Comparison of ENCODE assay signal across 21 cellular contexts in genomic region chr2:2187196-2187595, GRCh38.
A peak's percentile ranks its signal among the peaks of the same experiment; 100 is the strongest.
DNase-seq lines count a peak whose midpoint lies in the region; ATAC-seq and TF ChIP-seq lines count a peak whose summit lies in the region.
"Had no signal": no experiment of that assay in that cellular context is flagged by ENCODE, and none has a peak within 500 bp of the region (broad histone marks: within the 10 kb centered on the region; RNA-seq: fewer than 3 reads in every experiment).

No MANE protein-coding gene starts in this region.

- H3K4me2 ChIP-seq in neural progenitor cell = no peak overlapping the region
- H3K4me2 ChIP-seq: smooth muscle cell had no signal

- peaks cover 11% of the 10 kb centered on the region for H3K4me1 ChIP-seq in neural progenitor cell
- no peaks in the 10 kb centered on the region for H3K4me1 ChIP-seq in right atrium auricular region

- H3F3A ChIP-seq in neural progenitor cell (ENCODE audit: low read depth) = peaks cover 6% of the 10 kb centered on the region

- H3K27ac ChIP-seq in neural progenitor cell = no peak overlapping the region
- H3K27ac ChIP-seq in right atrium auricular region = no peak overlapping the region
- H3K27ac ChIP-seq: RWPE1, SK-N-MC, thyroid gland had no signal

- H3K9ac ChIP-seq in neural progenitor cell = no peak overlapping the region

- no peaks in the 10 kb centered on the region for H3K36me3 Mint-ChIP-seq in neural progenitor cell
- H3K36me3 Mint-ChIP-seq: activated naive CD8-positive, alpha-beta T cell treated with anti-CD3 and anti-CD28 coated beads for 36 hours; CD4-positive, CD25-positive, alpha-beta regulatory T cell had no signal

- no peaks in the 10 kb centered on the region for H4K20me1 ChIP-seq in neural progenitor cell (ENCODE audit: low read depth)

- peak overlapping the region; percentile 73 for H2AFZ ChIP-seq in neural progenitor cell (replicated peaks)

- H3K27me3 Mint-ChIP-seq in neural progenitor cell (ENCODE audit: insufficient read depth, low read depth) = peaks cover 2% of the 10 kb centered on the region
- H3K27me3 Mint-ChIP-seq: CD4-positive, CD25-positive, alpha-beta regulatory T cell had no signal

- H3K9me3 Mint-ChIP-seq in neural progenitor cell = no peaks in the 10 kb centered on the region
- H3K9me3 Mint-ChIP-seq: activated naive CD8-positive, alpha-beta T cell treated with anti-CD3 and anti-CD28 coated beads for 36 hours; activated T-helper 2 cell treated with anti-CD3 and anti-CD28 coated beads, Interferon-gamma antibody, Interleukin-2, Interleukin-4, amounts not matched to agents 10 μg/mL and 5 μg/mL and 100 μg/mL, durations not matched to agents 14 hours and 24 hours and 36 hours had no signal

- no peak overlapping the region for H3K4me3 Mint-ChIP-seq in neural progenitor cell
- H3K4me3 Mint-ChIP-seq: activated naive CD8-positive, alpha-beta T cell treated with anti-CD3 and anti-CD28 coated beads for 36 hours; CD4-positive, CD25-positive, alpha-beta regulatory T cell had no signal

- no peaks in the 10 kb centered on the region for H3K27me3 ChIP-seq in neural progenitor cell
- H3K27me3 ChIP-seq in right atrium auricular region = no peaks in the 10 kb centered on the region
- H3K27me3 ChIP-seq: thyroid gland had no signal

- H3K4me3 ChIP-seq in neural progenitor cell = no peak overlapping the region
- no peak overlapping the region for H3K4me3 ChIP-seq in right atrium auricular region
- H3K4me3 ChIP-seq: K562, SK-N-MC, smooth muscle cell, thyroid gland had no signal

- DNase-seq in NCI-H1105 treated with DMSO at 0.1 percent for 48 hours (lab: John Stamatoyannopoulos, UW) = peak; percentile 87
- DNase-seq in NCI-H2081 (lab: John Stamatoyannopoulos, UW) = peak; percentile 93 to 98
- DNase-seq in NCI-H774 (lab: John Stamatoyannopoulos, UW) = peak; percentile 58
- peak; percentile 27 for DNase-seq in neural progenitor cell (ENCODE audit: low spot score)
- no peak for DNase-seq in T-helper 2 cell
- DNase-seq in right atrium auricular region (ENCODE audit: low spot score) = no peak
- DNase-seq: activated CD4-positive, alpha-beta T cell treated with anti-CD3 and anti-CD28 coated beads, Interleukin-2, amount 50 U/mL, for 4 hours; activated CD8-positive, alpha-beta memory T cell treated with anti-CD3 and anti-CD28 coated beads, Interleukin-2, amount 50 U/mL, for 4 hours; activated naive CD8-positive, alpha-beta T cell treated with anti-CD3 and anti-CD28 coated beads for 36 hours; CD4-positive, CD25-positive, alpha-beta regulatory T cell; HCEC 1CT; NCI-H510A; stimulated activated CD4-positive, alpha-beta T cell treated with anti-CD3 and anti-CD28 coated beads, Interleukin-4, amount 100 ng/mL, for 24 hours; stimulated activated naive CD4-positive, alpha-beta T cell treated with Interleukin-2 at 50 U/mL for 16 hours; thyroid gland had no signal

- no peak for ATAC-seq in HG02973 (IDR thresholded peaks at IDR 0.05; ENCODE audit: unreplicated experiment)
- ATAC-seq: K562 had no signal

- H3K9me3 ChIP-seq in neural progenitor cell (ENCODE audit: low read depth) (no peaks in the 10 kb centered on the region), right atrium auricular region (no peaks in the 10 kb centered on the region)
- H3K9me3 ChIP-seq: thyroid gland had no signal

- H3K4me1 Mint-ChIP-seq in neural progenitor cell = peaks cover 19% of the 10 kb centered on the region
- H3K4me1 Mint-ChIP-seq: activated naive CD8-positive, alpha-beta T cell treated with anti-CD3 and anti-CD28 coated beads for 36 hours; CD4-positive, CD25-positive, alpha-beta regulatory T cell had no signal

- no peak overlapping the region for H3K27ac Mint-ChIP-seq in neural progenitor cell
- H3K27ac Mint-ChIP-seq: activated naive CD8-positive, alpha-beta T cell treated with anti-CD3 and anti-CD28 coated beads for 36 hours; activated T-helper 2 cell treated with anti-CD3 and anti-CD28 coated beads, Interferon-gamma antibody, Interleukin-2, Interleukin-4, amounts not matched to agents 10 μg/mL and 5 μg/mL and 100 μg/mL, durations not matched to agents 14 hours and 24 hours and 36 hours; CD4-positive, CD25-positive, alpha-beta regulatory T cell had no signal

- no peaks in the 10 kb centered on the region for H3K79me2 ChIP-seq in neural progenitor cell (ENCODE audit: low read depth)

- no peaks in the 10 kb centered on the region for H3K36me3 ChIP-seq in neural progenitor cell
- no peaks in the 10 kb centered on the region for H3K36me3 ChIP-seq in right atrium auricular region
- H3K36me3 ChIP-seq: thyroid gland had no signal

- TF ChIP-seq CTCF in neural progenitor cell (IDR thresholded peaks at IDR 0.05) (no peak), right atrium auricular region (IDR thresholded peaks at IDR 0.05) (no peak)

Comparison
In these comparisons a context has a peak if more than half of its experiments do, and no peak if none do; other contexts are left out.
1. DNase-seq: peak in NCI-H1105 treated with DMSO at 0.1 percent for 48 hours (single experiment), NCI-H2081 (2 of 2), NCI-H774 (single experiment) and neural progenitor cell (single experiment); none in T-helper 2 cell (0 of 5) and right atrium auricular region (single experiment).